ENCODE assay signal across 9 cellular contexts in genomic region chr6:26577720-26578072, GRCh38. TPM values are rescaled to one million over a fixed set of nuclear protein-coding genes. Genes with fewer than 3 reads are reported as not detected.
DNase-seq lines count a peak whose midpoint lies in the region; ATAC-seq, FAIRE-seq and TF ChIP-seq lines count a peak whose summit lies in the region.
"Had no signal": no experiment of that assay in that cellular context is flagged by ENCODE, and none has a peak within 500 bp of the region (broad histone marks: within the 10 kb centered on the region; RNA-seq: fewer than 3 reads in every experiment).

No MANE protein-coding gene starts in this region.

- H3K36me3 ChIP-seq in GM06990 (ENCODE audit: control insufficient read depth, insufficient read depth, low read length): no peaks in the 10 kb centered on the region
- no peaks in the 10 kb centered on the region for H3K36me3 ChIP-seq in RWPE2 (ENCODE audit: low read depth)
- H3K36me3 ChIP-seq in endothelial cell of umbilical vein (ENCODE audit: control insufficient read depth in 2 of 2, extremely low read depth in 1 of 2, insufficient read depth in 2 of 2, low read length in 2 of 2): no peaks in the 10 kb centered on the region
- no peaks in the 10 kb centered on the region for H3K36me3 ChIP-seq in neutrophil
- H3K36me3 ChIP-seq: gastrocnemius medialis had no signal

- no peaks in the 10 kb centered on the region for H4K20me1 ChIP-seq in endothelial cell of umbilical vein (replicated peaks; ENCODE audit: control insufficient read depth, extremely low read depth, insufficient read depth, low read length)

- no peak overlapping the region for H3K9ac ChIP-seq in endothelial cell of umbilical vein (replicated peaks; ENCODE audit: extremely low read depth, insufficient read depth, low read length)

- no peak overlapping the region for H3K27ac ChIP-seq in RWPE2 (ENCODE audit: poor library complexity, severe bottlenecking)
- no peak overlapping the region for H3K27ac ChIP-seq in endothelial cell of umbilical vein (ENCODE audit: insufficient read depth, low read depth, low read length)
- H3K27ac ChIP-seq in neutrophil: no peak overlapping the region
- H3K27ac ChIP-seq: gastrocnemius medialis had no signal

- peak overlapping the region; percentile 52 for H3K4me3 ChIP-seq in GM06990 (replicated peaks; ENCODE audit: low read depth, low read length)
- H3K4me3 ChIP-seq in RWPE2 (ENCODE audit: severe bottlenecking): peak overlapping the region; percentile 36
- H3K4me3 ChIP-seq in endothelial cell of umbilical vein (replicated peaks in 1 of 3; ENCODE audit: insufficient read depth in 1 of 3, low read depth in 1 of 3, low read length in 3 of 3): peak overlapping the region; percentile 23 to 57 (median 32)
- peak overlapping the region; percentile 42 to 53 for H3K4me3 ChIP-seq in neutrophil (ENCODE audit: low read depth in 1 of 2, low read length in 1 of 2)

- BruUV-seq in endothelial cell of umbilical vein (replicated peaks; lab: Mats Ljungman, UMichigan): no TSS peak

- H3K9me1 ChIP-seq in endothelial cell of umbilical vein (replicated peaks; ENCODE audit: control insufficient read depth, extremely low read depth, insufficient read depth, low read length): no peaks in the 10 kb centered on the region

- no peaks in the 10 kb centered on the region for H3K79me2 ChIP-seq in endothelial cell of umbilical vein (ENCODE audit: control insufficient read depth, insufficient read depth, low read length)

- TF ChIP-seq CTCF in GM06990 (IDR thresholded peaks at IDR 0.05; ENCODE audit: insufficient read depth, low read length, poor library complexity, severe bottlenecking): no peak
- TF ChIP-seq CTCF in RWPE2 (IDR thresholded peaks at IDR 0.05; ENCODE audit: poor library complexity, severe bottlenecking): no peak
- no peak for TF ChIP-seq CTCF in endothelial cell of umbilical vein (IDR thresholded peaks at IDR 0.05; ENCODE audit: extremely low read depth in 1 of 2, insufficient read depth in 1 of 2, low read depth in 1 of 2, low read length in 2 of 2)
- no peak for TF ChIP-seq CTCF in neutrophil (IDR thresholded peaks at IDR 0.05)

- dilution Hi-C loops in endothelial cell of umbilical vein (cut with MboI; ENCODE audit: extremely low pct_ligation_motif_present, low sequenced_read_pairs): no loop called here

- POLR2A ChIA-PET in endothelial cell of umbilical vein (lab: Charles Lee): interaction anchor here (0.6 kb wide), 1 partner anchor 12 kb away, joined by 8 read pairs; no protein-coding TSS in a partner anchor

- peak overlapping the region; percentile 90 for H2AFZ ChIP-seq in endothelial cell of umbilical vein (ENCODE audit: low read depth, low read length)

- ATAC-seq in RWPE2 (ENCODE audit: low read depth) (no peak), HG03175 (IDR thresholded peaks at IDR 0.05; ENCODE audit: unreplicated experiment) (no peak)
- ATAC-seq: gastrocnemius medialis had no signal

- H3K27me3 ChIP-seq in GM06990 (replicated peaks; ENCODE audit: control insufficient read depth, insufficient read depth, low read length) (no peaks in the 10 kb centered on the region), RWPE2 (ENCODE audit: insufficient read depth, poor library complexity, severe bottlenecking) (no peaks in the 10 kb centered on the region), endothelial cell of umbilical vein (ENCODE audit: control insufficient read depth in 2 of 2, insufficient read depth in 2 of 2, low read length in 2 of 2) (peaks cover 14 to 19% of the 10 kb centered on the region in 2 experiments), neutrophil (peaks cover 24% of the 10 kb centered on the region)

- no peaks in the 10 kb centered on the region for H3K4me1 ChIP-seq in RWPE2 (ENCODE audit: insufficient read depth, poor library complexity, severe bottlenecking)
- peaks cover 8% of the 10 kb centered on the region for H3K4me1 ChIP-seq in endothelial cell of umbilical vein (ENCODE audit: control insufficient read depth, extremely low read depth, insufficient read depth, low read length)
- peaks cover 16 to 22% of the 10 kb centered on the region in 2 experiments for H3K4me1 ChIP-seq in neutrophil (ENCODE audit: control insufficient read depth in 1 of 2, insufficient read depth in 1 of 2, low read depth in 1 of 2, low read length in 1 of 2)
- H3K4me1 ChIP-seq: gastrocnemius medialis had no signal

- peak overlapping the region; percentile 79 for H3K4me2 ChIP-seq in endothelial cell of umbilical vein (ENCODE audit: insufficient read depth, low read length)

- intact Hi-C loops in endothelial cell of umbilical vein (cut with micrococcal nuclease): loop anchor here (10.0 kb wide), 1 partner anchor 897 kb away; the partner anchor contains the start of gene ZNF184

- no peak for FAIRE-seq in endothelial cell of umbilical vein (lab: Jason Lieb, UNC)

- H3K9me3 ChIP-seq in RWPE2 (ENCODE audit: severe bottlenecking): no peaks in the 10 kb centered on the region
- H3K9me3 ChIP-seq in endothelial cell of umbilical vein (replicated peaks; ENCODE audit: control insufficient read depth, insufficient read depth, low read length): no peaks in the 10 kb centered on the region
- H3K9me3 ChIP-seq in neutrophil: no peaks in the 10 kb centered on the region

- no peak for TF ChIP-seq POLR2A in endothelial cell of umbilical vein (IDR thresholded peaks at IDR 0.05; ENCODE audit: low read depth, low read length)

- no peak for DNase-seq in GM06990 (ENCODE audit: extremely low read depth, insufficient read length)
- DNase-seq in RWPE2 (ENCODE audit: low spot score): no peak
- no peak for DNase-seq in endothelial cell of umbilical vein (ENCODE audit: low read depth, low spot score)
- no peak for DNase-seq in NCI-H748 (lab: John Stamatoyannopoulos, UW; ENCODE audit: unreplicated experiment)
- DNase-seq in iPS-NIHi7 (ENCODE audit: extremely low spot score): no peak
- no peak for DNase-seq in DMS53 (lab: John Stamatoyannopoulos, UW)
- DNase-seq: gastrocnemius medialis had no signal

- CTCF ChIA-PET in endothelial cell of umbilical vein (lab: Charles Lee): interaction anchor here (1.1 to 14.8 kb wide), 5 partner anchors 11 to 501 kb away, joined by 3 to 359 read pairs (median 5); partner anchors contain the start of gene ABT1

TF ChIP-seq in endothelial cell of umbilical vein, 7 proteins besides CTCF, POLR2A, EP300 and RAD21:
- TF ChIP-seq FOS (IDR thresholded peaks at IDR 0.05; ENCODE audit: borderline replicate concordance, insufficient read depth, low read length): no peak
- TF ChIP-seq MYC (IDR thresholded peaks at IDR 0.05; ENCODE audit: low read depth, low read length): no peak
TF ChIP-seq in endothelial cell of umbilical vein: peak in this region for 0.

RNA-seq across cellular contexts. Expression of gene ABT1, which starts 19.1 kb away (rescaled TPM):
- total RNA-seq in endothelial cell of umbilical vein: 18.5 and 20.1 TPM in 2 replicates
- polyA plus RNA-seq in endothelial cell of umbilical vein: 22.2 and 25.8 TPM in 2 replicates
- polyA plus RNA-seq in endothelial cell of umbilical vein (2011; cell fraction: cytosol; rRNA removed): 15.3 and 19.2 TPM in 2 replicates
- polyA plus RNA-seq in endothelial cell of umbilical vein (2011; cell fraction: nucleus; rRNA removed): 10.7 and 11.0 TPM in 2 replicates
- 12.0 and 13.5 TPM in 2 replicates for polyA plus RNA-seq in endothelial cell of umbilical vein (2012)
- polyA minus RNA-seq in endothelial cell of umbilical vein: 17.7 and 18.1 TPM in 2 replicates
- 10.7 TPM for polyA minus RNA-seq in endothelial cell of umbilical vein (2011; cell fraction: cytosol; rRNA and poly(A)+ RNA removed)
- 14.0 and 15.7 TPM in 2 replicates for polyA minus RNA-seq in endothelial cell of umbilical vein (2011; cell fraction: nucleus; rRNA and poly(A)+ RNA removed)

RNA-seq across cellular contexts. Expression of gene HMGN4, which starts 39.5 kb away (rescaled TPM):
- total RNA-seq in endothelial cell of umbilical vein: 33.7 and 36.9 TPM in 2 replicates
- 12.3 and 13.1 TPM in 2 replicates for polyA plus RNA-seq in endothelial cell of umbilical vein
- 25.9 and 32.8 TPM in 2 replicates for polyA plus RNA-seq in endothelial cell of umbilical vein (2011; cell fraction: cytosol; rRNA removed)
- 14.0 and 17.9 TPM in 2 replicates for polyA plus RNA-seq in endothelial cell of umbilical vein (2011; cell fraction: nucleus; rRNA removed)
- polyA plus RNA-seq in endothelial cell of umbilical vein (2012): 28.5 and 43.6 TPM in 2 replicates
- polyA minus RNA-seq in endothelial cell of umbilical vein: 17.4 and 18.0 TPM in 2 replicates
- polyA minus RNA-seq in endothelial cell of umbilical vein (2011; cell fraction: cytosol; rRNA and poly(A)+ RNA removed): 15.0 TPM
- polyA minus RNA-seq in endothelial cell of umbilical vein (2011; cell fraction: nucleus; rRNA and poly(A)+ RNA removed): 3.8 and 7.7 TPM in 2 replicates
